ENCODE assay signal across 1 cellular context in the genomic region with DNA sequence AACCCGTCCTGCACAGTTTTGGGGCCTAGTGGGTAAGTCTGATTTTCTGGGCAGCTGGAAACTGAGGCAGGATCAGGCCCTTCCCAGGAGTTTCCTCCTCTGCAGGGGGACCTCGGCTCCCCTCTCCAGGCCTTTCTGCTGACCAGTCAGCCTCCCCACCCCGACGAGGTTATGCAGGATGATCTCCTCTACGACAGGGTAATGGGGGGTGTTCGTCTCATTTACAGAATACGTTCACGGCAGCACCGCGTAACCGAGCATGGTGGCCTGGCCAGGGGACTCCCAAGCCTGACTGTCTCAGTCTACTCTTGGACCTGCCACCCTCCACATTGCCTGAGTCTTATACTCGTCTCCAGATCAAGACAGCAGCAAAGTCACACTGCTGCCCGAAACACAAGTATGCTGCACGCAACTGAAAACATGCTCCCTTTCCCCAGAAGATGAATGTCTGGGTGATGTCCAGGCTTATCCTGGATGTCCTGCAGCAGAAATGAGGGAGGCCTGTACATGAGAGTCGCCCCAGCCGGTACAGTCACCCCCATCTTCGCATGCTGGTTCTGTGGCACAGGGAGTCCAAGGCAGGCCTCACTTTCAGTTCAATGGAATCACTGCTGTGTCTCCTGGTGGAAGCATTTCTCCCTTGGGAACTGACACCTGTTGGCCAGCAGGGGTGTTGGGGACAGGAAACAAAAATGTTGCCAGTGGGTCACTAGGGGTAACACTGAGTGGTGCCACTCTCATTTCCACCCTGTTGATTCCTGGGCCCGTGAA.
TF ChIP-seq lines count a peak whose summit lies in the region.

No MANE protein-coding gene starts in this region.

TF ChIP-seq in GM23338, 12 proteins besides CTCF, POLR2A, EP300 and RAD21 (continued from another document):
- TF ChIP-seq, protein P1, sequence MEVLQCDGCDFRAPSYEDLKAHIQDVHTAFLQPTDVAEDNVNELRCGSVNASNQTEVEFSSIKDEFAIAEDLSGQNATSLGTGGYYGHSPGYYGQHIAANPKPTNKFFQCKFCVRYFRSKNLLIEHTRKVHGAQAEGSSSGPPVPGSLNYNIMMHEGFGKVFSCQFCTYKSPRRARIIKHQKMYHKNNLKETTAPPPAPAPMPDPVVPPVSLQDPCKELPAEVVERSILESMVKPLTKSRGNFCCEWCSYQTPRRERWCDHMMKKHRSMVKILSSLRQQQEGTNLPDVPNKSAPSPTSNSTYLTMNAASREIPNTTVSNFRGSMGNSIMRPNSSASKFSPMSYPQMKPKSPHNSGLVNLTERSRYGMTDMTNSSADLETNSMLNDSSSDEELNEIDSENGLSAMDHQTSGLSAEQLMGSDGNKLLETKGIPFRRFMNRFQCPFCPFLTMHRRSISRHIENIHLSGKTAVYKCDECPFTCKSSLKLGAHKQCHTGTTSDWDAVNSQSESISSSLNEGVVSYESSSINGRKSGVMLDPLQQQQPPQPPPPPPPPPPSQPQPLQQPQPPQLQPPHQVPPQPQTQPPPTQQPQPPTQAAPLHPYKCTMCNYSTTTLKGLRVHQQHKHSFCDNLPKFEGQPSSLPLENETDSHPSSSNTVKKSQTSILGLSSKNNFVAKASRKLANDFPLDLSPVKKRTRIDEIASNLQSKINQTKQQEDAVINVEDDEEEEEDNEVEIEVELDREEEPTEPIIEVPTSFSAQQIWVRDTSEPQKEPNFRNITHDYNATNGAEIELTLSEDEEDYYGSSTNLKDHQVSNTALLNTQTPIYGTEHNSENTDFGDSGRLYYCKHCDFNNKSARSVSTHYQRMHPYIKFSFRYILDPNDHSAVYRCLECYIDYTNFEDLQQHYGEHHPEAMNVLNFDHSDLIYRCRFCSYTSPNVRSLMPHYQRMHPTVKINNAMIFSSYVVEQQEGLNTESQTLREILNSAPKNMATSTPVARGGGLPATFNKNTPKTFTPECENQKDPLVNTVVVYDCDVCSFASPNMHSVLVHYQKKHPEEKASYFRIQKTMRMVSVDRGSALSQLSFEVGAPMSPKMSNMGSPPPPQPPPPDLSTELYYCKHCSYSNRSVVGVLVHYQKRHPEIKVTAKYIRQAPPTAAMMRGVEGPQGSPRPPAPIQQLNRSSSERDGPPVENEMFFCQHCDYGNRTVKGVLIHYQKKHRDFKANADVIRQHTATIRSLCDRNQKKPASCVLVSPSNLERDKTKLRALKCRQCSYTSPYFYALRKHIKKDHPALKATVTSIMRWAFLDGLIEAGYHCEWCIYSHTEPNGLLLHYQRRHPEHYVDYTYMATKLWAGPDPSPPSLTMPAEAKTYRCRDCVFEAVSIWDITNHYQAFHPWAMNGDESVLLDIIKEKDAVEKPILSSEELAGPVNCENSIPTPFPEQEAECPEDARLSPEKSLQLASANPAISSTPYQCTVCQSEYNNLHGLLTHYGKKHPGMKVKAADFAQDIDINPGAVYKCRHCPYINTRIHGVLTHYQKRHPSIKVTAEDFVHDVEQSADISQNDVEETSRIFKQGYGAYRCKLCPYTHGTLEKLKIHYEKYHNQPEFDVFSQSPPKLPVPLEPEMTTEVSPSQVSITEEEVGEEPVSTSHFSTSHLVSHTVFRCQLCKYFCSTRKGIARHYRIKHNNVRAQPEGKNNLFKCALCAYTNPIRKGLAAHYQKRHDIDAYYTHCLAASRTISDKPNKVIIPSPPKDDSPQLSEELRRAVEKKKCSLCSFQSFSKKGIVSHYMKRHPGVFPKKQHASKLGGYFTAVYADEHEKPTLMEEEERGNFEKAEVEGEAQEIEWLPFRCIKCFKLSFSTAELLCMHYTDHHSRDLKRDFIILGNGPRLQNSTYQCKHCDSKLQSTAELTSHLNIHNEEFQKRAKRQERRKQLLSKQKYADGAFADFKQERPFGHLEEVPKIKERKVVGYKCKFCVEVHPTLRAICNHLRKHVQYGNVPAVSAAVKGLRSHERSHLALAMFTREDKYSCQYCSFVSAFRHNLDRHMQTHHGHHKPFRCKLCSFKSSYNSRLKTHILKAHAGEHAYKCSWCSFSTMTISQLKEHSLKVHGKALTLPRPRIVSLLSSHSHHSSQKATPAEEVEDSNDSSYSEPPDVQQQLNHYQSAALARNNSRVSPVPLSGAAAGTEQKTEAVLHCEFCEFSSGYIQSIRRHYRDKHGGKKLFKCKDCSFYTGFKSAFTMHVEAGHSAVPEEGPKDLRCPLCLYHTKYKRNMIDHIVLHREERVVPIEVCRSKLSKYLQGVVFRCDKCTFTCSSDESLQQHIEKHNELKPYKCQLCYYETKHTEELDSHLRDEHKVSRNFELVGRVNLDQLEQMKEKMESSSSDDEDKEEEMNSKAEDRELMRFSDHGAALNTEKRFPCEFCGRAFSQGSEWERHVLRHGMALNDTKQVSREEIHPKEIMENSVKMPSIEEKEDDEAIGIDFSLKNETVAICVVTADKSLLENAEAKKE (CRISPR knock-in tag; IDR thresholded peaks at IDR 0.05) = no peak
- no peak for TF ChIP-seq ZNF114 (CRISPR knock-in tag; IDR thresholded peaks at IDR 0.05)
- TF ChIP-seq JUNB (IDR thresholded peaks at IDR 0.05; ENCODE audit: unreplicated experiment) = no peak
- TF ChIP-seq STAT1 (IDR thresholded peaks at IDR 0.05; ENCODE audit: unreplicated experiment) = no peak
- TF ChIP-seq, protein P2, sequence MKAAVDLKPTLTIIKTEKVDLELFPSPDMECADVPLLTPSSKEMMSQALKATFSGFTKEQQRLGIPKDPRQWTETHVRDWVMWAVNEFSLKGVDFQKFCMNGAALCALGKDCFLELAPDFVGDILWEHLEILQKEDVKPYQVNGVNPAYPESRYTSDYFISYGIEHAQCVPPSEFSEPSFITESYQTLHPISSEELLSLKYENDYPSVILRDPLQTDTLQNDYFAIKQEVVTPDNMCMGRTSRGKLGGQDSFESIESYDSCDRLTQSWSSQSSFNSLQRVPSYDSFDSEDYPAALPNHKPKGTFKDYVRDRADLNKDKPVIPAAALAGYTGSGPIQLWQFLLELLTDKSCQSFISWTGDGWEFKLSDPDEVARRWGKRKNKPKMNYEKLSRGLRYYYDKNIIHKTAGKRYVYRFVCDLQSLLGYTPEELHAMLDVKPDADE (IDR thresholded peaks at IDR 0.05) = no peak
